Comparison of ENCODE assay signal across 8 cellular contexts in genomic region chr14:104225283-104226190, GRCh38.
DNase-seq lines count a peak whose midpoint lies in the region; ATAC-seq, FAIRE-seq and TF ChIP-seq lines count a peak whose summit lies in the region.
"Not testable (repeated sequence)": the region's sequence is repeated elsewhere in the genome, so short reads cannot be mapped to it uniquely, and the experiment has no call there.

No MANE protein-coding gene starts in this region.

- TF ChIP-seq CTCF in BE2C (IDR thresholded peaks at IDR 0.05; ENCODE audit: low read depth, low read length); PC-3 (conservative IDR thresholded peaks at IDR 0.05; ENCODE audit: low read depth, low read length); pancreas (IDR thresholded peaks at IDR 0.05): not testable (repeated sequence)

- H3K4me1 ChIP-seq in BE2C: peaks cover 22% of the 10 kb centered on the region
- H3K4me1 ChIP-seq in PC-3 (ENCODE audit: insufficient read depth, low read length); pancreas: not testable (repeated sequence)

- not testable (repeated sequence) for H3K9me2 ChIP-seq in PC-3 (replicated peaks; ENCODE audit: low read length)

- H3K4me3 ChIP-seq in BE2C (ENCODE audit: low read depth, low read length): peak overlapping the region; percentile 72
- peak overlapping the region; percentile 35 for H3K4me3 ChIP-seq in PC-3 (ENCODE audit: low read length)
- H3K4me3 ChIP-seq in pancreas: not testable (repeated sequence)

- not testable (repeated sequence) for H2AFZ ChIP-seq in PC-3 (ENCODE audit: low read length)

- H3K27ac Mint-ChIP-seq in activated naive CD8-positive, alpha-beta T cell treated with anti-CD3 and anti-CD28 coated beads, Interleukin-2, amount 10 ng/mL, durations not matched to agents 7 days and 5 days: peak overlapping the region; percentile 43

- intact Hi-C loops in PC-3 (cut with micrococcal nuclease); pancreas (cut with DNase I): not testable (repeated sequence)

- not testable (repeated sequence) for BruUV-seq in PC-3 (replicated peaks; lab: Mats Ljungman, UMichigan)

- not testable (repeated sequence) for H3K27me3 ChIP-seq in BE2C, pancreas
- peaks cover 19% of the 10 kb centered on the region; the same call in 1 of the 2 replicates for H3K27me3 ChIP-seq in PC-3 (ENCODE audit: low read length)

- H3K79me2 ChIP-seq in PC-3 (ENCODE audit: low read length): not testable (repeated sequence)

- H3K36me3 Mint-ChIP-seq in activated naive CD8-positive, alpha-beta T cell treated with anti-CD3 and anti-CD28 coated beads, Interleukin-2, amount 10 ng/mL, durations not matched to agents 7 days and 5 days: not testable (repeated sequence)

- peaks cover 12% of the 10 kb centered on the region for H3K36me3 ChIP-seq in BE2C
- H3K36me3 ChIP-seq in PC-3 (ENCODE audit: low read depth, low read length); pancreas: not testable (repeated sequence)

- H3K9me3 ChIP-seq in BE2C; PC-3 (ENCODE audit: low read length); pancreas: not testable (repeated sequence)

- H3F3A ChIP-seq in PC-3 (ENCODE audit: low read length, unreplicated experiment): not testable (repeated sequence)

- POLR2A ChIA-PET in PC-3 (lab: Charles Lee; ENCODE audit: unreplicated experiment); activated naive CD8-positive, alpha-beta T cell treated with anti-CD3 and anti-CD28 coated beads, Interleukin-2, amount 10 ng/mL, durations not matched to agents 7 days and 5 days (lab: Charles Lee): not testable (repeated sequence)

- not testable (repeated sequence) for H3K27me3 Mint-ChIP-seq in activated naive CD8-positive, alpha-beta T cell treated with anti-CD3 and anti-CD28 coated beads, Interleukin-2, amount 10 ng/mL, durations not matched to agents 7 days and 5 days

- H3K4me2 ChIP-seq in PC-3 (ENCODE audit: low read length): peak overlapping the region; percentile 80

- H3K4me1 Mint-ChIP-seq in activated naive CD8-positive, alpha-beta T cell treated with anti-CD3 and anti-CD28 coated beads, Interleukin-2, amount 10 ng/mL, durations not matched to agents 7 days and 5 days: peaks cover 13% of the 10 kb centered on the region

- ATAC-seq in PC-3; activated naive CD8-positive, alpha-beta T cell treated with anti-CD3 and anti-CD28 coated beads, Interleukin-2, amount 10 ng/mL, durations not matched to agents 7 days and 5 days (ENCODE audit: low read depth): not testable (repeated sequence)
- peak in 1 of 4 donors; percentile 35 for ATAC-seq in pancreas

- FAIRE-seq in pancreas (lab: Jason Lieb, UNC): peak; percentile 17

- not testable (repeated sequence) for DNase-seq in BE2C; activated naive CD8-positive, alpha-beta T cell treated with anti-CD3 and anti-CD28 coated beads, Interleukin-2, amount 10 ng/mL, durations not matched to agents 7 days and 5 days
- DNase-seq in DMS79 treated with DMSO at 0.1 percent for 48 hours (lab: John Stamatoyannopoulos, UW): peak; percentile 96
- DNase-seq in NCI-H128 (lab: John Stamatoyannopoulos, UW; ENCODE audit: unreplicated experiment): peak; percentile 46
- peak; percentile 90 for DNase-seq in NCI-H345 (lab: John Stamatoyannopoulos, UW)
- peak; percentile 80 for DNase-seq in PC-3
- peak; percentile 14 for DNase-seq in kidney tubule cell (ENCODE audit: low spot score)
- peak in 5 of 6 donors; percentile 60 to 65 (median 61) for DNase-seq in pancreas

- not testable (repeated sequence) for H4K20me1 ChIP-seq in PC-3 (ENCODE audit: low read length)

- H3K27ac ChIP-seq in PC-3 (ENCODE audit: low read length): peak overlapping the region; percentile 52
- not testable (repeated sequence) for H3K27ac ChIP-seq in pancreas

- H3K4me3 Mint-ChIP-seq in activated naive CD8-positive, alpha-beta T cell treated with anti-CD3 and anti-CD28 coated beads, Interleukin-2, amount 10 ng/mL, durations not matched to agents 7 days and 5 days: not testable (repeated sequence)

- not testable (repeated sequence) for H3K9ac ChIP-seq in PC-3 (ENCODE audit: low read length)

- CTCF ChIA-PET in PC-3 (lab: Charles Lee): interaction anchor here (0.6 kb wide), 3 partner anchors 150 to 330 kb away, joined by 3 to 6 read pairs (median 4); no protein-coding TSS in a partner anchor

- not testable (repeated sequence) for H3K9me3 Mint-ChIP-seq in activated naive CD8-positive, alpha-beta T cell treated with anti-CD3 and anti-CD28 coated beads, Interleukin-2, amount 10 ng/mL, durations not matched to agents 7 days and 5 days

- 8 to 14% methylated on average over 17 to 23 of the region's 28 CpGs for WGBS in pancreas, 2 donors
